Comparison of ENCODE assay signal across 27 cellular contexts in the genomic region with DNA sequence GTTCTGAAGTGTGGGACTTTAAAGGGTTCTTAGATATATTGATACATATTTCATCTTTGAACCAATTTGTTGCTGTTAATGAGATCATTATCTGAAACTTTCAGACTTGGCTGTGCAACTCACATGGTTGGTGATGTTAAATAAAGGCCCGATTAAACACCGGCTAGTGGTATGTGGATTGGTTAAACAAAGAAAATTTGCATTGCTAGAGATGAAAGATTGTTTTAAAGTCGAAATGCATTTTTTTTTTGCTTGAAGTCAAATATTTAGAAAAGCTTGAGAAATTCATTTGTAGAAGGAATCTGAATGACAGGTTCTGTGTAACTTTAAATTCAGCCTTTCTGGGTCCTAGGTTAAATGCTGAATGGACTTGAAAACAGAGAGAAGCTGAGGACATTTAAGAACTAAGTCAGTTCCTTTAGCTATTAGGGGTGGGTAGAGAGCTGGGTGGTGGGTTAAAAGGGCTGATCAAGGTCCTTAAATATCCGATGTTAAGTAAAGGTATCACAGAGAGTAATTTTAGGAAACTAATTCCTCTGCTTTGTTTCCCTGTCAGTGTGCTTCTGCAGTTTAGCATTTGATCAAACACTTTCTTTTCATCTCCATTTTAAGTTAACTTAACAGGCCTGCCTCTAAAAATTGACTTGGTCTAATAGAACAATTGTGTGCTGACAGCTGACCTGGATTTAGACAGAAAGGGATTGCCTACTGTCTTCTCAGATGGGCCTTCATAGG.
"Had no signal": no experiment of that assay in that cellular context is flagged by ENCODE, and none has a peak within 500 bp of the region (broad histone marks: within the 10 kb centered on the region; RNA-seq: fewer than 3 reads in every experiment).

No MANE protein-coding gene starts in this region.

- H3K4me3 Mint-ChIP-seq: activated CD4-positive, alpha-beta memory T cell treated with anti-CD3 and anti-CD28 coated beads for 36 hours; activated naive CD4-positive, alpha-beta T cell treated with anti-CD3 and anti-CD28 coated beads, Interleukin-2, amount 10 ng/mL, durations not matched to agents 7 days and 5 days; activated naive CD8-positive, alpha-beta T cell treated with anti-CD3 and anti-CD28 coated beads, Interleukin-2, amount 10 ng/mL, durations not matched to agents 7 days and 5 days; activated T-helper 1 cell treated with anti-CD3 and anti-CD28 coated beads, Interleukin-12 subunit alpha, Interleukin-12 subunit beta, Interleukin-2, Interleukin-4 antibody, amounts not matched to agents 30 ng/mL and 10 ng/mL and 1 ng/mL, durations not matched to agents 14 hours and 24 hours and 36 hours; stimulated activated naive B cell treated with anti-CD40 and anti-IgM and Interleukin-4, amounts not matched to agents 10 μg/mL and 1 μg/mL and 100 μg/mL, for 72 hours; T-helper 2 cell treated with Interferon-gamma antibody and Interleukin-4, amounts not matched to agents 5 μg/mL and 100 μg/mL, for 36 hours had no signal

- H3K4me3 ChIP-seq: ascending aorta, gastrocnemius medialis, right atrium auricular region, stomach, tibial nerve had no signal

- H3K27ac Mint-ChIP-seq: activated CD4-positive, alpha-beta memory T cell treated with anti-CD3 and anti-CD28 coated beads for 36 hours; activated naive CD4-positive, alpha-beta T cell treated with anti-CD3 and anti-CD28 coated beads, Interleukin-2, amount 10 ng/mL, durations not matched to agents 7 days and 5 days; activated naive CD8-positive, alpha-beta T cell treated with anti-CD3 and anti-CD28 coated beads, Interleukin-2, amount 10 ng/mL, durations not matched to agents 7 days and 5 days; activated T-helper 1 cell treated with anti-CD3 and anti-CD28 coated beads, Interleukin-12 subunit alpha, Interleukin-12 subunit beta, Interleukin-2, Interleukin-4 antibody, amounts not matched to agents 30 ng/mL and 10 ng/mL and 1 ng/mL, durations not matched to agents 14 hours and 24 hours and 36 hours; stimulated activated naive B cell treated with anti-CD40 and anti-IgM and Interleukin-4, amounts not matched to agents 10 μg/mL and 1 μg/mL and 100 μg/mL, for 72 hours; T-helper 2 cell treated with Interferon-gamma antibody and Interleukin-4, amounts not matched to agents 5 μg/mL and 100 μg/mL, for 36 hours had no signal

- DNase-seq: activated CD4-positive, alpha-beta memory T cell treated with anti-CD3 and anti-CD28 coated beads for 36 hours; activated CD4-positive, alpha-beta T cell treated with anti-CD3 and anti-CD28 coated beads for 48 hours; activated CD8-positive, alpha-beta memory T cell treated with anti-CD3 and anti-CD28 coated beads, Interleukin-2, amount 50 U/mL, for 4 hours; activated gamma-delta T cell; activated naive CD4-positive, alpha-beta T cell treated with anti-CD3 and anti-CD28 coated beads, Interleukin-2, amount 10 ng/mL, durations not matched to agents 7 days and 5 days; activated naive CD8-positive, alpha-beta T cell treated with anti-CD3 and anti-CD28 coated beads, Interleukin-2, amount 10 ng/mL, durations not matched to agents 7 days and 5 days; activated T-cell treated with anti-CD3 and anti-CD28 coated beads, Interleukin-2, amount 50 U/mL, for 1 hour; brain microvascular endothelial cell; caudate nucleus; effector CD4-positive, alpha-beta T cell; gastrocnemius medialis; glutamatergic neuron; hippocampal formation; left cardiac atrium; left ventricle myocardium superior; mammary epithelial cell; naive B cell; stimulated activated CD4-positive, alpha-beta T cell treated with anti-CD3 and anti-CD28 coated beads, Interleukin-15, amount 100 ng/mL, for 24 hours; stimulated activated CD4-positive, alpha-beta T cell treated with anti-CD3 and anti-CD28 coated beads, Interleukin-2, amount 100 ng/mL, for 24 hours; stimulated activated naive B cell treated with anti-CD40 and anti-IgM and Interleukin-4, amounts not matched to agents 10 μg/mL and 1 μg/mL and 100 μg/mL, for 72 hours; stomach; T-helper 1 cell had no signal

- H3K9me3 Mint-ChIP-seq: activated CD4-positive, alpha-beta memory T cell treated with anti-CD3 and anti-CD28 coated beads for 36 hours; activated naive CD4-positive, alpha-beta T cell treated with anti-CD3 and anti-CD28 coated beads, Interleukin-2, amount 10 ng/mL, durations not matched to agents 7 days and 5 days; activated naive CD8-positive, alpha-beta T cell treated with anti-CD3 and anti-CD28 coated beads, Interleukin-2, amount 10 ng/mL, durations not matched to agents 7 days and 5 days; activated T-helper 1 cell treated with anti-CD3 and anti-CD28 coated beads, Interleukin-12 subunit alpha, Interleukin-12 subunit beta, Interleukin-2, Interleukin-4 antibody, amounts not matched to agents 30 ng/mL and 10 ng/mL and 1 ng/mL, durations not matched to agents 14 hours and 24 hours and 36 hours; stimulated activated naive B cell treated with anti-CD40 and anti-IgM and Interleukin-4, amounts not matched to agents 10 μg/mL and 1 μg/mL and 100 μg/mL, for 72 hours; T-helper 2 cell treated with Interferon-gamma antibody and Interleukin-4, amounts not matched to agents 5 μg/mL and 100 μg/mL, for 36 hours had no signal

- H3K36me3 ChIP-seq: ascending aorta, brain microvascular endothelial cell, gastrocnemius medialis, right atrium auricular region, stomach, tibial nerve had no signal

- H3K36me3 Mint-ChIP-seq: activated CD4-positive, alpha-beta memory T cell treated with anti-CD3 and anti-CD28 coated beads for 36 hours; activated naive CD4-positive, alpha-beta T cell treated with anti-CD3 and anti-CD28 coated beads, Interleukin-2, amount 10 ng/mL, durations not matched to agents 7 days and 5 days; activated naive CD8-positive, alpha-beta T cell treated with anti-CD3 and anti-CD28 coated beads, Interleukin-2, amount 10 ng/mL, durations not matched to agents 7 days and 5 days; naive B cell; stimulated activated naive B cell treated with anti-CD40 and anti-IgM and Interleukin-4, amounts not matched to agents 10 μg/mL and 1 μg/mL and 100 μg/mL, for 72 hours had no signal

- H3K27me3 ChIP-seq: ascending aorta, brain microvascular endothelial cell, gastrocnemius medialis, right atrium auricular region, tibial nerve had no signal

- H3K27ac ChIP-seq: ascending aorta, brain microvascular endothelial cell, gastrocnemius medialis, right atrium auricular region, stomach, tibial nerve had no signal

- H3K9me3 ChIP-seq: ascending aorta, gastrocnemius medialis, right atrium auricular region, stomach, tibial nerve had no signal
